Comparison of ENCODE assay signal across 18 cellular contexts in genomic region chr1:90716243-90716551, GRCh38. TPM values are rescaled to one million over a fixed set of nuclear protein-coding genes. Genes with fewer than 3 reads are reported as not detected.
DNase-seq lines count a peak whose midpoint lies in the region; TF ChIP-seq lines count a peak whose summit lies in the region.
"Had no signal": no experiment of that assay in that cellular context is flagged by ENCODE, and none has a peak within 500 bp of the region (broad histone marks: within the 10 kb centered on the region; RNA-seq: fewer than 3 reads in every experiment).

No MANE protein-coding gene starts in this region.

- no peaks in the 10 kb centered on the region for H3K9me3 ChIP-seq in osteoblast (ENCODE audit: low read depth, low read length)
- H3K9me3 ChIP-seq in esophagus squamous epithelium = peaks cover 0 to 4% (median 0%) of the 10 kb centered on the region in 3 donors
- H3K9me3 ChIP-seq: adrenal gland, gastrocnemius medialis, SK-N-SH, vagina had no signal

- intact Hi-C loops in esophagus squamous epithelium (cut with DNase I) = no loop called here

- TF ChIP-seq CTCF in GM13977 (IDR thresholded peaks at IDR 0.05; ENCODE audit: extremely low read depth, insufficient read depth, missing control alignments) (no peak), endothelial cell (IDR thresholded peaks at IDR 0.05; ENCODE audit: unreplicated experiment) (no peak), osteoblast (IDR thresholded peaks at IDR 0.05; ENCODE audit: extremely low read depth, low read depth, low read length) (no peak), esophagus squamous epithelium (IDR thresholded peaks at IDR 0.05) (no peak)

- no peak overlapping the region for H3K4me3 ChIP-seq in osteoblast (ENCODE audit: insufficient read depth, low read length)
- H3K4me3 ChIP-seq in esophagus squamous epithelium = peak overlapping the region in 1 of 4 donors; percentile 19
- H3K4me3 ChIP-seq: adrenal gland, stomach, vagina had no signal

- H3K27me3 Mint-ChIP-seq in IgD-negative memory B cell (peaks cover 75% of the 10 kb centered on the region), endothelial cell (ENCODE audit: unreplicated experiment) (peaks cover 48% of the 10 kb centered on the region)

- peak overlapping the region; percentile 34 to 99 (median 81) for H3K27ac Mint-ChIP-seq in IgD-negative memory B cell
- no peak overlapping the region for H3K27ac Mint-ChIP-seq in endothelial cell (ENCODE audit: unreplicated experiment)

- no peak overlapping the region for H3K27ac ChIP-seq in osteoblast (ENCODE audit: low read depth, low read length)
- no peak overlapping the region for H3K27ac ChIP-seq in esophagus squamous epithelium
- H3K27ac ChIP-seq: adrenal gland, gastrocnemius medialis, spleen, stomach, vagina had no signal

- DNase-seq in GM13977 (ENCODE audit: low spot score) = peak; percentile 24
- DNase-seq in endothelial cell (ENCODE audit: low spot score) = peak; percentile 18
- peak; percentile 82 for DNase-seq in osteoblast (ENCODE audit: insufficient read length, low spot score, missing footprints)
- DNase-seq in esophagus squamous epithelium (lab: John Stamatoyannopoulos, UW) = no peak
- no peak for DNase-seq in NCI-H748 (lab: John Stamatoyannopoulos, UW; ENCODE audit: unreplicated experiment)
- DNase-seq in hypothalamus (lab: John Stamatoyannopoulos, UW) = no peak
- DNase-seq: activated CD8-positive, alpha-beta memory T cell treated with anti-CD3 and anti-CD28 coated beads, Interleukin-2, amount 50 U/mL, for 4 hours; adrenal gland; DMS79 treated with DMSO at 0.1 percent for 48 hours; gastrocnemius medialis; HCEC 1CT; NCI-H187; SK-N-SH; spleen; stomach had no signal

- no peaks in the 10 kb centered on the region for H4K20me1 ChIP-seq in osteoblast (ENCODE audit: insufficient read depth, low read length)

- H3K36me3 Mint-ChIP-seq in IgD-negative memory B cell (no peaks in the 10 kb centered on the region), endothelial cell (ENCODE audit: low read depth, unreplicated experiment) (peaks cover 8% of the 10 kb centered on the region)

- H3K4me1 ChIP-seq in osteoblast (ENCODE audit: insufficient read depth, low read length) (peaks cover 4% of the 10 kb centered on the region), esophagus squamous epithelium (peaks cover 6 to 46% (median 20%) of the 10 kb centered on the region in 3 donors)

- H3K79me2 ChIP-seq in osteoblast (ENCODE audit: insufficient read depth, low read length) = no peaks in the 10 kb centered on the region

- H3K36me3 ChIP-seq in osteoblast (ENCODE audit: insufficient read depth, low read length) (no peaks in the 10 kb centered on the region), esophagus squamous epithelium (no peaks in the 10 kb centered on the region)
- H3K36me3 ChIP-seq: adrenal gland, gastrocnemius medialis, spleen, stomach, vagina had no signal

- in situ Hi-C loops in GM13977 (cut with MboI; ENCODE audit: low pct_unique_long_range_greater_than_20kb, low sequenced_read_pairs, unreplicated experiment) = loop anchor here (25.0 kb wide), 1 partner anchor 446 kb away; no protein-coding TSS in a partner anchor

- no peak overlapping the region for H3K4me2 ChIP-seq in osteoblast (ENCODE audit: insufficient read depth, low read length)
- H3K4me2 ChIP-seq: SK-N-SH had no signal

- H3K9me3 Mint-ChIP-seq in IgD-negative memory B cell (peaks cover 0 to 18% (median 7%) of the 10 kb centered on the region in 3 donors), endothelial cell (ENCODE audit: unreplicated experiment) (no peaks in the 10 kb centered on the region)

- H3K4me1 Mint-ChIP-seq in IgD-negative memory B cell (peaks cover 2 to 11% (median 6%) of the 10 kb centered on the region in 3 donors), endothelial cell (ENCODE audit: unreplicated experiment) (peaks cover 40% of the 10 kb centered on the region)

- H3K4me3 Mint-ChIP-seq in IgD-negative memory B cell (peak overlapping the region in 3 of 4 donors; percentile 29 to 63 (median 60)), endothelial cell (ENCODE audit: unreplicated experiment) (no peak overlapping the region)

- WGBS in esophagus squamous epithelium, 2 donors = 10 to 15% methylated on average over 14 to 15 of the region's 15 CpGs

- TF ChIP-seq POLR2A in esophagus squamous epithelium (IDR thresholded peaks at IDR 0.05) = no peak

- H3K27me3 ChIP-seq in osteoblast (ENCODE audit: insufficient read depth, low read length) = peaks cover 98% of the 10 kb centered on the region
- H3K27me3 ChIP-seq in esophagus squamous epithelium = peaks cover 16 to 100% (median 71%) of the 10 kb centered on the region in 4 donors

- no peak overlapping the region for H2AFZ ChIP-seq in osteoblast (ENCODE audit: low read length)

RNA-seq across cellular contexts. Expression of gene BARHL2, which starts 0.9 kb away (rescaled TPM):
- polyA plus RNA-seq in IgD-negative memory B cell = not detected
- not detected for total RNA-seq in endothelial cell (ENCODE audit: unreplicated experiment)
- total RNA-seq in osteoblast = not detected in 2 replicates
- total RNA-seq in esophagus squamous epithelium = not detected
- total RNA-seq: adrenal gland, gastrocnemius medialis, LHCN-M2, spleen, stomach, vagina had no signal
- polyA plus RNA-seq: adrenal gland, SK-N-SH, spleen, stomach had no signal

Comparison
In these comparisons a context has a peak if more than half of its experiments do, and no peak if none do; other contexts are left out.
1. DNase-seq: peak in GM13977 (single experiment), endothelial cell (single experiment) and osteoblast (single experiment); none in esophagus squamous epithelium (single experiment), NCI-H748 (single experiment) and hypothalamus (0 of 51).